12 cellular contexts compared by ENCODE assay signal in genomic region chr2:200156140-200156858, GRCh38.
DNase-seq lines count a peak whose midpoint lies in the region; ATAC-seq and TF ChIP-seq lines count a peak whose summit lies in the region.
"Had no signal": no experiment of that assay in that cellular context is flagged by ENCODE, and none has a peak within 500 bp of the region (broad histone marks: within the 10 kb centered on the region; RNA-seq: fewer than 3 reads in every experiment).

No MANE protein-coding gene starts in this region.

- no peak overlapping the region for H3K14ac ChIP-seq in trophoblast cell (ENCODE audit: low read length)

- no peaks in the 10 kb centered on the region for H3K9me2 ChIP-seq in SK-N-SH

- no peak overlapping the region for H4K91ac ChIP-seq in trophoblast cell (ENCODE audit: low read depth, low read length)

- no peak for TF ChIP-seq RAD21 in SK-N-SH (IDR thresholded peaks at IDR 0.05; ENCODE audit: low read length)

- H3K4me1 ChIP-seq in SK-N-SH (ENCODE audit: control insufficient read depth in 1 of 2, insufficient read depth in 2 of 2, low read depth in 1 of 2, low read length in 1 of 2) = peaks cover 7 to 24% of the 10 kb centered on the region in 2 experiments; a peak in 2 of 4 replicates
- peaks cover 7 to 13% of the 10 kb centered on the region in 2 experiments for H3K4me1 ChIP-seq in trophoblast cell (ENCODE audit: control insufficient read depth in 1 of 2, insufficient read depth in 2 of 2, low read length in 2 of 2)

- no peak for TF ChIP-seq EP300 in SK-N-SH (IDR thresholded peaks at IDR 0.05; ENCODE audit: borderline replicate concordance in 1 of 2, low read depth in 1 of 2, low read length in 1 of 2)

- peak overlapping the region; percentile 65; the same call in 1 of the 2 replicates for H2AFZ ChIP-seq in SK-N-SH (ENCODE audit: low read depth)
- no peak overlapping the region for H2AFZ ChIP-seq in trophoblast cell (ENCODE audit: insufficient read depth, low read length, poor library complexity)

- no peak overlapping the region for H4K12ac ChIP-seq in trophoblast cell (ENCODE audit: low read depth, low read length)

- no peak overlapping the region for H2BK12ac ChIP-seq in trophoblast cell (ENCODE audit: low read length)

- CTCF ChIA-PET in SK-N-SH (lab: Yijun Ruan, JAX) = interaction anchor here (1.5 kb wide), 2 partner anchors 20 to 183 kb away, joined by 3 to 4 read pairs; no protein-coding TSS in a partner anchor

- H3K9me3 ChIP-seq in SK-N-SH (no peaks in the 10 kb centered on the region), trophoblast cell (ENCODE audit: insufficient read depth, low read depth, low read length) (peaks cover 5% of the 10 kb centered on the region)

- peak overlapping the region in 1 of 2 experiments; percentile 87; a peak in 2 of 4 replicates for H3K27ac ChIP-seq in SK-N-SH (ENCODE audit: low read depth in 2 of 2, low read length in 1 of 2)
- no peak overlapping the region for H3K27ac ChIP-seq in trophoblast cell (ENCODE audit: low read depth, low read length)
- H3K27ac ChIP-seq: WERI-Rb-1 had no signal

- no peak overlapping the region for H2AK5ac ChIP-seq in trophoblast cell (ENCODE audit: low read length)

- peak; percentile 84 for DNase-seq in EH (ENCODE audit: low read depth)
- DNase-seq in SK-N-SH = no peak
- DNase-seq in fibroblast of the aortic adventitia (ENCODE audit: low read depth) = peak; percentile 83
- peak; percentile 15 to 63 for DNase-seq in trophoblast cell
- DNase-seq in pons (ENCODE audit: low spot score) = no peak
- DNase-seq in stimulated activated naive CD8-positive, alpha-beta T cell treated with anti-CD3 and anti-CD28 coated beads, Interleukin-15, Interleukin-2, amounts not matched to agents 100 U/mL and 50 U/mL, for 24 hours = no peak
- DNase-seq in stimulated activated CD4-positive, alpha-beta T cell treated with anti-CD3 and anti-CD28 coated beads, Interleukin-1b, Interleukin-23, amount 100 ng/mL, for 48 hours = no peak
- DNase-seq: GF-D8; naive thymus-derived CD4-positive, alpha-beta T cell; NCI-H1105; WERI-Rb-1 had no signal

- no peaks in the 10 kb centered on the region for H3F3A ChIP-seq in SK-N-SH (replicated peaks; ENCODE audit: insufficient read depth)

- H3K9ac ChIP-seq in SK-N-SH = no peak overlapping the region
- no peak overlapping the region for H3K9ac ChIP-seq in trophoblast cell (ENCODE audit: low read length)

- H3K18ac ChIP-seq in trophoblast cell (ENCODE audit: low read length) = no peak overlapping the region

- no peak overlapping the region for H2BK5ac ChIP-seq in trophoblast cell (ENCODE audit: low read depth, low read length, poor library complexity)

- H3K4me3 ChIP-seq in SK-N-SH (ENCODE audit: low read depth in 2 of 2, low read length in 1 of 2) = peak overlapping the region; percentile 31 to 46; a peak in 2 of 4 replicates
- H3K4me3 ChIP-seq in fibroblast of the aortic adventitia (ENCODE audit: low read depth, low read length) = peak overlapping the region; percentile 49
- no peak overlapping the region for H3K4me3 ChIP-seq in trophoblast cell (ENCODE audit: low read depth, low read length)

- ATAC-seq in stimulated activated naive CD8-positive, alpha-beta T cell treated with anti-CD3 and anti-CD28 coated beads, Interleukin-15, Interleukin-2, amounts not matched to agents 100 U/mL and 50 U/mL, for 24 hours = no peak
- ATAC-seq in HG03097 (IDR thresholded peaks at IDR 0.05; ENCODE audit: low FRiP score, unreplicated experiment) = no peak
- ATAC-seq: naive thymus-derived CD4-positive, alpha-beta T cell had no signal

- POLR2A ChIA-PET in SK-N-SH (lab: Yijun Ruan, JAX) = no interaction called here

- H3K4me2 ChIP-seq in SK-N-SH (0 out of 2 replicates have a peak overlapping the region, but pooled peaks have one; percentile 37), trophoblast cell (ENCODE audit: low read length) (no peak overlapping the region)

- no peak for TF ChIP-seq CTCF in SK-N-SH (IDR thresholded peaks at IDR 0.05)
- TF ChIP-seq CTCF in fibroblast of the aortic adventitia (IDR thresholded peaks at IDR 0.05; ENCODE audit: insufficient read depth, low read length) = no peak

- H3K79me1 ChIP-seq in trophoblast cell (ENCODE audit: low read length) = peaks cover 3% of the 10 kb centered on the region

- H3K23ac ChIP-seq in trophoblast cell (ENCODE audit: low read length) = no peak overlapping the region

- H4K8ac ChIP-seq in trophoblast cell (ENCODE audit: low read depth, low read length) = no peak overlapping the region

- H2BK120ac ChIP-seq in trophoblast cell (ENCODE audit: insufficient read depth, low read length, poor library complexity) = no peak overlapping the region

- H3K36me3 ChIP-seq in SK-N-SH (replicated peaks in 1 of 2; ENCODE audit: control insufficient read depth in 1 of 2, insufficient read depth in 2 of 2, low read length in 1 of 2) (no peaks in the 10 kb centered on the region), trophoblast cell (ENCODE audit: control insufficient read depth in 1 of 2, insufficient read depth in 2 of 2, low read length in 2 of 2) (peaks cover 0 to 1% of the 10 kb centered on the region in 2 experiments)
- H3K36me3 ChIP-seq: WERI-Rb-1 had no signal

- no peak overlapping the region for H3K4ac ChIP-seq in trophoblast cell (ENCODE audit: low read depth, low read length)

- H3K79me2 ChIP-seq in SK-N-SH (ENCODE audit: insufficient read depth) (no peaks in the 10 kb centered on the region), trophoblast cell (ENCODE audit: control insufficient read depth, insufficient read depth, low read length, poor library complexity) (no peaks in the 10 kb centered on the region)

- no peaks in the 10 kb centered on the region for H3K27me3 ChIP-seq in SK-N-SH (ENCODE audit: insufficient read depth)
- no peaks in the 10 kb centered on the region for H3K27me3 ChIP-seq in trophoblast cell (ENCODE audit: insufficient read depth, low read length)

- WGBS in SK-N-SH (ENCODE audit: low lambda C conversion rate) = 51% methylated on average over 6 of the region's 6 CpGs
- no CpG with 5 or more reads among the region's 6 CpGs for WGBS in trophoblast cell (ENCODE audit: extremely low coverage, insufficient coverage, insufficient read length)

- no peaks in the 10 kb centered on the region for H4K20me1 ChIP-seq in SK-N-SH (ENCODE audit: insufficient read depth)

TF ChIP-seq in SK-N-SH, 30 proteins besides CTCF, POLR2A, EP300 and RAD21:
- TF ChIP-seq GABPA (IDR thresholded peaks at IDR 0.05; ENCODE audit: low read depth) (no peak), USF2 (IDR thresholded peaks at IDR 0.05; ENCODE audit: borderline replicate concordance, low read depth, low read length) (no peak), USF1 (IDR thresholded peaks at IDR 0.05; ENCODE audit: borderline replicate concordance, low read depth) (no peak), TEAD4 (IDR thresholded peaks at IDR 0.05; ENCODE audit: borderline replicate concordance, insufficient read depth) (no peak), SMC3 (IDR thresholded peaks at IDR 0.05; ENCODE audit: low read depth, low read length) (no peak), JUND (IDR thresholded peaks at IDR 0.05) (no peak), PBX3 (IDR thresholded peaks at IDR 0.05) (0 out of 2 replicates have a peak, but pooled peaks have one; percentile 21), FOXM1 (IDR thresholded peaks at IDR 0.05; ENCODE audit: low read depth) (no peak), FOSL2 (IDR thresholded peaks at IDR 0.05; ENCODE audit: borderline replicate concordance, low read depth) (0 out of 2 replicates have a peak, but pooled peaks have one; percentile 35), RCOR1 (IDR thresholded peaks at IDR 0.05; ENCODE audit: low read length) (no peak), CHD2 (IDR thresholded peaks at IDR 0.05; ENCODE audit: low read length, partially characterized antibody) (no peak)
TF ChIP-seq in SK-N-SH: peak in this region for 2.

Comparison
In these comparisons a context has a peak if more than half of its experiments do, and no peak if none do; other contexts are left out.
1. DNase-seq: peak in EH (single experiment), fibroblast of the aortic adventitia (single experiment) and trophoblast cell (2 of 2); none in SK-N-SH (single experiment), pons (single experiment), stimulated activated naive CD8-positive, alpha-beta T cell treated with anti-CD3 and anti-CD28 coated beads, Interleukin-15, Interleukin-2, amounts not matched to agents 100 U/mL and 50 U/mL, for 24 hours (single experiment) and stimulated activated CD4-positive, alpha-beta T cell treated with anti-CD3 and anti-CD28 coated beads, Interleukin-1b, Interleukin-23, amount 100 ng/mL, for 48 hours (single experiment).